ENCODE assay signal across 14 cellular contexts in the genomic region with DNA sequence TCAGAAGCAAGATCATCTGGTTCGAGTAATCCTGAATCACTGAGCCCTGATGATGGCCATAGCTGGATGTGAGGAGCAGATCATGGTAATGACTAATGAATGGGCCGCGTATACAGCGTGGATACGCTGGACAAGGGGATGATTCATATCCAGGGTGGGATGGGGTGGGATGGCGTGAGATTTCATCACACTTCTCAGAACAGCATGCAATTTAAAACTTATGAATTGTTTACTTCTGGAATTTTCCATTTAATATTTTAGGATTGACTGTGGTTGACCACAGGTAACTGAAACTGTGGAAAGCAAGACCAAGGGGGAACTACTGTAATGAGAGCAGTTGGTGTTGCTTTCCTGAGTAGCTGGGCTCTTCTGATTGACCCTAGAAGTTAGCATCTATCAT.
DNase-seq lines count a peak whose midpoint lies in the region; ATAC-seq and TF ChIP-seq lines count a peak whose summit lies in the region.
"Had no signal": no experiment of that assay in that cellular context is flagged by ENCODE, and none has a peak within 500 bp of the region (broad histone marks: within the 10 kb centered on the region; RNA-seq: fewer than 3 reads in every experiment).

No MANE protein-coding gene starts in this region.

- ATAC-seq in activated naive CD8-positive, alpha-beta T cell treated with anti-CD3 and anti-CD28 coated beads, Interleukin-2, amount 50 U/mL, for 24 hours: peak; percentile 72
- peak; percentile 100 for ATAC-seq in RWPE2 (ENCODE audit: low read depth)
- ATAC-seq in GM18498 (IDR thresholded peaks at IDR 0.05; ENCODE audit: unreplicated experiment): no peak
- ATAC-seq in GM19395 (IDR thresholded peaks at IDR 0.05; ENCODE audit: unreplicated experiment): no peak

- H3K4me2 ChIP-seq in fibroblast of lung (ENCODE audit: extremely low read depth, insufficient read depth, low read length): no peak overlapping the region
- peak overlapping the region; percentile 33 for H3K4me2 ChIP-seq in skeletal muscle satellite cell (ENCODE audit: low read length)
- H3K4me2 ChIP-seq: neural progenitor cell had no signal

- H3K9ac ChIP-seq in fibroblast of lung (ENCODE audit: insufficient read depth, low read length) (no peak overlapping the region), skeletal muscle satellite cell (ENCODE audit: low read depth, low read length) (no peak overlapping the region)
- H3K9ac ChIP-seq: neural progenitor cell had no signal

- H4K20me1 ChIP-seq in fibroblast of lung (ENCODE audit: control insufficient read depth, extremely low read depth, insufficient read depth, low read length): no peaks in the 10 kb centered on the region

- peaks cover 9% of the 10 kb centered on the region for H3K4me1 ChIP-seq in RWPE2 (ENCODE audit: insufficient read depth, poor library complexity, severe bottlenecking)
- peaks cover 5% of the 10 kb centered on the region for H3K4me1 ChIP-seq in fibroblast of lung (ENCODE audit: control insufficient read depth, extremely low read depth, insufficient read depth, low read length)
- H3K4me1 ChIP-seq in skeletal muscle satellite cell (ENCODE audit: control insufficient read depth, insufficient read depth, low read length): peaks cover 8% of the 10 kb centered on the region
- H3K4me1 ChIP-seq: neural progenitor cell had no signal

- H2AFZ ChIP-seq in fibroblast of lung (ENCODE audit: low read length): no peak overlapping the region
- H2AFZ ChIP-seq: neural progenitor cell had no signal

- no peak for DNase-seq in activated naive CD8-positive, alpha-beta T cell treated with anti-CD3 and anti-CD28 coated beads, Interleukin-2, amount 50 U/mL, for 24 hours
- DNase-seq in activated naive CD8-positive, alpha-beta T cell treated with anti-CD3 and anti-CD28 coated beads for 36 hours: no peak
- DNase-seq in RWPE2 (ENCODE audit: low spot score) (no peak), fibroblast of lung (ENCODE audit: low read depth in 2 of 2) (peak; percentile 92 to 96), HuH-7 (ENCODE audit: low spot score) (no peak)
- DNase-seq: GDM1; Karpas-422; stimulated activated CD4-positive, alpha-beta T cell treated with anti-CD3 and anti-CD28 coated beads, Interleukin-1b, Interleukin-23, amount 100 ng/mL, for 48 hours; stimulated activated naive CD4-positive, alpha-beta T cell treated with Interleukin-2 at 50 U/mL for 16 hours had no signal

- H3K27ac ChIP-seq in RWPE2 (ENCODE audit: poor library complexity, severe bottlenecking) (peak overlapping the region; percentile 48), fibroblast of lung (ENCODE audit: insufficient read depth, low read length) (peak overlapping the region; percentile 78)
- H3K27ac ChIP-seq: neural progenitor cell had no signal

- no peak for TF ChIP-seq CTCF in RWPE2 (IDR thresholded peaks at IDR 0.05; ENCODE audit: poor library complexity, severe bottlenecking)
- TF ChIP-seq CTCF in fibroblast of lung (conservative IDR thresholded peaks at IDR 0.05 in 1 of 2, IDR thresholded peaks at IDR 0.05 in 1 of 2; ENCODE audit: low read depth in 1 of 2, low read length in 2 of 2): no peak

- no peak overlapping the region for H3K4me3 Mint-ChIP-seq in activated naive CD8-positive, alpha-beta T cell treated with anti-CD3 and anti-CD28 coated beads, Interleukin-2, amount 50 U/mL, for 24 hours
- H3K4me3 Mint-ChIP-seq in activated naive CD8-positive, alpha-beta T cell treated with anti-CD3 and anti-CD28 coated beads for 36 hours: no peak overlapping the region
- H3K4me3 Mint-ChIP-seq: neural progenitor cell; T-helper 1 cell treated with Interleukin-12 subunit alpha and Interleukin-12 subunit beta and Interleukin-4 antibody, amounts not matched to agents 30 μg/mL and 1 μg/mL, for 36 hours had no signal

- H3K27me3 ChIP-seq in RWPE2 (ENCODE audit: insufficient read depth, poor library complexity, severe bottlenecking) (no peaks in the 10 kb centered on the region), fibroblast of lung (ENCODE audit: control insufficient read depth, insufficient read depth, low read length) (no peaks in the 10 kb centered on the region), skeletal muscle satellite cell (ENCODE audit: control insufficient read depth, insufficient read depth, low read length) (no peaks in the 10 kb centered on the region)
- H3K27me3 ChIP-seq: neural progenitor cell had no signal

- H3K36me3 ChIP-seq in RWPE2 (ENCODE audit: low read depth) (no peaks in the 10 kb centered on the region), fibroblast of lung (ENCODE audit: control insufficient read depth, insufficient read depth, low read length) (no peaks in the 10 kb centered on the region), skeletal muscle satellite cell (ENCODE audit: insufficient read depth, low read length) (no peaks in the 10 kb centered on the region)
- H3K36me3 ChIP-seq: neural progenitor cell had no signal

- H3K4me3 ChIP-seq in RWPE2 (ENCODE audit: severe bottlenecking) (no peak overlapping the region), fibroblast of lung (replicated peaks in 1 of 4; ENCODE audit: control extremely low read depth in 1 of 4, insufficient read depth in 1 of 4, low read depth in 3 of 4, low read length in 4 of 4) (no peak overlapping the region), skeletal muscle satellite cell (ENCODE audit: low read length) (no peak overlapping the region)
- H3K4me3 ChIP-seq: neural progenitor cell had no signal

- no peaks in the 10 kb centered on the region for H3K79me2 ChIP-seq in fibroblast of lung (ENCODE audit: control insufficient read depth, insufficient read depth, low read length)

- H3K27ac Mint-ChIP-seq in activated naive CD8-positive, alpha-beta T cell treated with anti-CD3 and anti-CD28 coated beads, Interleukin-2, amount 50 U/mL, for 24 hours: no peak overlapping the region
- H3K27ac Mint-ChIP-seq in activated naive CD8-positive, alpha-beta T cell treated with anti-CD3 and anti-CD28 coated beads for 36 hours: no peak overlapping the region
- H3K27ac Mint-ChIP-seq: neural progenitor cell; T-helper 1 cell treated with Interleukin-12 subunit alpha and Interleukin-12 subunit beta and Interleukin-4 antibody, amounts not matched to agents 30 μg/mL and 1 μg/mL, for 36 hours had no signal

- H3K4me1 Mint-ChIP-seq in activated naive CD8-positive, alpha-beta T cell treated with anti-CD3 and anti-CD28 coated beads, Interleukin-2, amount 50 U/mL, for 24 hours: peaks cover 23% of the 10 kb centered on the region
- peaks cover 15% of the 10 kb centered on the region for H3K4me1 Mint-ChIP-seq in activated naive CD8-positive, alpha-beta T cell treated with anti-CD3 and anti-CD28 coated beads for 36 hours

- H3K9me3 ChIP-seq in RWPE2 (ENCODE audit: severe bottlenecking): no peaks in the 10 kb centered on the region
- H3K9me3 ChIP-seq in fibroblast of lung (ENCODE audit: control insufficient read depth, insufficient read depth, low read depth, low read length): no peaks in the 10 kb centered on the region
- no peaks in the 10 kb centered on the region for H3K9me3 ChIP-seq in skeletal muscle satellite cell (replicated peaks; ENCODE audit: low read length)

- H3K9me3 Mint-ChIP-seq in activated naive CD8-positive, alpha-beta T cell treated with anti-CD3 and anti-CD28 coated beads, Interleukin-2, amount 50 U/mL, for 24 hours: peaks cover 3% of the 10 kb centered on the region
- H3K9me3 Mint-ChIP-seq in activated naive CD8-positive, alpha-beta T cell treated with anti-CD3 and anti-CD28 coated beads for 36 hours: peaks cover 2% of the 10 kb centered on the region
- H3K9me3 Mint-ChIP-seq: T-helper 1 cell treated with Interleukin-12 subunit alpha and Interleukin-12 subunit beta and Interleukin-4 antibody, amounts not matched to agents 30 μg/mL and 1 μg/mL, for 36 hours had no signal

- H3K36me3 Mint-ChIP-seq in activated naive CD8-positive, alpha-beta T cell treated with anti-CD3 and anti-CD28 coated beads, Interleukin-2, amount 50 U/mL, for 24 hours (ENCODE audit: low read depth): peaks cover 4% of the 10 kb centered on the region
- peaks cover 8% of the 10 kb centered on the region for H3K36me3 Mint-ChIP-seq in activated naive CD8-positive, alpha-beta T cell treated with anti-CD3 and anti-CD28 coated beads for 36 hours
- H3K36me3 Mint-ChIP-seq: neural progenitor cell had no signal

- H3K27me3 Mint-ChIP-seq in activated naive CD8-positive, alpha-beta T cell treated with anti-CD3 and anti-CD28 coated beads, Interleukin-2, amount 50 U/mL, for 24 hours: peaks cover 3% of the 10 kb centered on the region
- no peaks in the 10 kb centered on the region for H3K27me3 Mint-ChIP-seq in activated naive CD8-positive, alpha-beta T cell treated with anti-CD3 and anti-CD28 coated beads for 36 hours

Comparison
In these comparisons a context has a peak if more than half of its experiments do, and no peak if none do; other contexts are left out.
1. ATAC-seq: peak in activated naive CD8-positive, alpha-beta T cell treated with anti-CD3 and anti-CD28 coated beads, Interleukin-2, amount 50 U/mL, for 24 hours (single experiment) and RWPE2 (single experiment); none in GM18498 (single experiment) and GM19395 (single experiment).
2. DNase-seq: peak in fibroblast of lung (2 of 2); none in activated naive CD8-positive, alpha-beta T cell treated with anti-CD3 and anti-CD28 coated beads, Interleukin-2, amount 50 U/mL, for 24 hours (single experiment), activated naive CD8-positive, alpha-beta T cell treated with anti-CD3 and anti-CD28 coated beads for 36 hours (single experiment), RWPE2 (single experiment) and HuH-7 (single experiment).